Comparison of ENCODE assay signal across 1 cellular context in the genomic region with DNA sequence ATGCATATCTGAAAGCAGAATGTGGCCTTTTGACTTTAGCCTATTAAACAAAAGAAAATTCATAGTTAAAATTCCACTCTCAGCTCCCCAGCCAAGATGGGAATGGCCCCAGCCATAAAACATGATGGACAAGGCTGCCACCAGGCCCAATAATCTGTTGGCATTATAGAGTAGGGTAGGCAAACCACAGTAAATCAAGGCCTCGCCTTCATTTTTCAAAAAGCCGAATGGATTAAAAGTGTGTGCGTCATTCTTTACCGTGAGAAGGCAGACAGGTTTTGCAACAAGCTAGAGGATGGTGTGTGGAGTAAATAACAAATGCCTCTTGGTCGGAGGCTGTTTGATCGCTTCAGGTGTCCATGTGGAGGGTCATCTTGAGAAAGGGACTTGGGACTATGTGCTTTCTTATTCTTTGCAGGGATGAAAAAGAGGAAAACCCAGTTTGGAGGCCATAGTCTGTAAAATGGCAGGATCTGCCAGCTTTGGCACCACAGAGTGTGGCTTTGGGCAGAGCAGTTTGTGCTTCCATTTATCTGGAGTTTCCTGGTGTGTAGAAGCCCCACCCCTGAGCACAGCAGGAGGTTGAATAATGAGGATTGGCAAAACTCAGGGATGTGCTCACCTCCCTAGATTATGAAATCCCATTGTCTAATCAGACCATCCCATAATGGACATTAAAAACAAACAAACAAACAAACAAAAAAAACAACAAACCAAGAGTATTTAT.
TF ChIP-seq lines count a peak whose summit lies in the region.

No MANE protein-coding gene starts in this region.

TF ChIP-seq in GM23338, 12 proteins besides CTCF, POLR2A, EP300 and RAD21 (continued from another document):
- TF ChIP-seq, protein P1, sequence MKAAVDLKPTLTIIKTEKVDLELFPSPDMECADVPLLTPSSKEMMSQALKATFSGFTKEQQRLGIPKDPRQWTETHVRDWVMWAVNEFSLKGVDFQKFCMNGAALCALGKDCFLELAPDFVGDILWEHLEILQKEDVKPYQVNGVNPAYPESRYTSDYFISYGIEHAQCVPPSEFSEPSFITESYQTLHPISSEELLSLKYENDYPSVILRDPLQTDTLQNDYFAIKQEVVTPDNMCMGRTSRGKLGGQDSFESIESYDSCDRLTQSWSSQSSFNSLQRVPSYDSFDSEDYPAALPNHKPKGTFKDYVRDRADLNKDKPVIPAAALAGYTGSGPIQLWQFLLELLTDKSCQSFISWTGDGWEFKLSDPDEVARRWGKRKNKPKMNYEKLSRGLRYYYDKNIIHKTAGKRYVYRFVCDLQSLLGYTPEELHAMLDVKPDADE (IDR thresholded peaks at IDR 0.05) = no peak
